15 cellular contexts compared by ENCODE assay signal in the genomic region with DNA sequence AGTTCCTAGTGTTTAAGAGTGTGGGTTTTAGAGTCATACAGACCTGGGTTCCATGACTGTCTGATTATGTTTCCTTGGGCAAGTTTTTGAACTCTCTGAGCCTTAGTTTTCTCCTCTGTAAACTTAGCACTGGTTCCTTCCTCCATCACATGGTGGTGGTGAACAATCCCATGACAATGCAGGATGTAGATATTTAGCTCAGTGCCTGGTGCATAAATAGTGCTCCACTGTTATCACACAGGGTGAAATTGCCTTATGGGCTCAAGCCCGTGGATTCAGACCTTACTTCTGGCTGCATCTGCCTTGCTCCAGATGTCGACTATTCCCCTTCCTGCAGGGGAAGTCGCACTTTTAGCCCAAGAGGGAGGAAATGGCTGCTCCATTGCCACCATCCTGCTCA.
DNase-seq lines count a peak whose midpoint lies in the region; ATAC-seq and TF ChIP-seq lines count a peak whose summit lies in the region.
"Had no signal": no experiment of that assay in that cellular context is flagged by ENCODE, and none has a peak within 500 bp of the region (broad histone marks: within the 10 kb centered on the region; RNA-seq: fewer than 3 reads in every experiment).

No MANE protein-coding gene starts in this region.

- no peak overlapping the region for H3K27ac Mint-ChIP-seq in stimulated activated memory B cell treated with anti-CD40 and anti-IgM and Interleukin-4, amounts not matched to agents 10 μg/mL and 1 μg/mL and 100 μg/mL, for 72 hours
- H3K27ac Mint-ChIP-seq: CD4-positive, CD25-positive, alpha-beta regulatory T cell had no signal

- no peaks in the 10 kb centered on the region for H3K4me1 Mint-ChIP-seq in stimulated activated memory B cell treated with anti-CD40 and anti-IgM and Interleukin-4, amounts not matched to agents 10 μg/mL and 1 μg/mL and 100 μg/mL, for 72 hours
- H3K4me1 Mint-ChIP-seq: CD4-positive, CD25-positive, alpha-beta regulatory T cell; IgD-negative memory B cell had no signal

- H3K9me3 Mint-ChIP-seq in stimulated activated memory B cell treated with anti-CD40 and anti-IgM and Interleukin-4, amounts not matched to agents 10 μg/mL and 1 μg/mL and 100 μg/mL, for 72 hours = peaks cover 13% of the 10 kb centered on the region

- DNase-seq in NCI-H82 (lab: John Stamatoyannopoulos, UW) = peak; percentile 29
- DNase-seq in NCI-H82 treated with DMSO at 0.1 percent for 48 hours (lab: John Stamatoyannopoulos, UW; ENCODE audit: unreplicated experiment) = no peak
- no peak for DNase-seq in RWPE2 (ENCODE audit: low spot score)
- DNase-seq in foreskin melanocyte = peak; percentile 82
- no peak for DNase-seq in NCI-H2171 (lab: John Stamatoyannopoulos, UW)
- DNase-seq: 8988T; AML-193; CD4-positive, CD25-positive, alpha-beta regulatory T cell; DMS79; GM23248; H7 had no signal

- no peak overlapping the region for H3K4me3 ChIP-seq in RWPE2 (ENCODE audit: severe bottlenecking)
- H3K4me3 ChIP-seq: BLaER1 treated with 17β-estradiol and CSF1 and Interleukin-3, amounts not matched to agents 10 nM and 100 nM; GM23248 had no signal

- H3K4me1 ChIP-seq in RWPE2 (ENCODE audit: insufficient read depth, poor library complexity, severe bottlenecking) = peaks cover 47% of the 10 kb centered on the region

- no peaks in the 10 kb centered on the region for H3K36me3 Mint-ChIP-seq in stimulated activated memory B cell treated with anti-CD40 and anti-IgM and Interleukin-4, amounts not matched to agents 10 μg/mL and 1 μg/mL and 100 μg/mL, for 72 hours
- H3K36me3 Mint-ChIP-seq: CD4-positive, CD25-positive, alpha-beta regulatory T cell; IgD-negative memory B cell had no signal

- peak overlapping the region; percentile 95 for H3K27ac ChIP-seq in RWPE2 (ENCODE audit: poor library complexity, severe bottlenecking)
- H3K27ac ChIP-seq: BLaER1 treated with 17β-estradiol and CSF1 and Interleukin-3, amounts not matched to agents 10 nM and 100 nM; GM23248 had no signal

- H3K27me3 Mint-ChIP-seq in stimulated activated memory B cell treated with anti-CD40 and anti-IgM and Interleukin-4, amounts not matched to agents 10 μg/mL and 1 μg/mL and 100 μg/mL, for 72 hours = no peaks in the 10 kb centered on the region
- H3K27me3 Mint-ChIP-seq: CD4-positive, CD25-positive, alpha-beta regulatory T cell had no signal

- no peaks in the 10 kb centered on the region for H3K27me3 ChIP-seq in RWPE2 (ENCODE audit: insufficient read depth, poor library complexity, severe bottlenecking)
- H3K27me3 ChIP-seq: BLaER1 treated with 17β-estradiol and CSF1 and Interleukin-3, amounts not matched to agents 10 nM and 100 nM had no signal

- TF ChIP-seq CTCF in RWPE2 (IDR thresholded peaks at IDR 0.05; ENCODE audit: poor library complexity, severe bottlenecking) = no peak

- no peaks in the 10 kb centered on the region for H3K36me3 ChIP-seq in RWPE2 (ENCODE audit: low read depth)

- no peak overlapping the region for H3K4me3 Mint-ChIP-seq in stimulated activated memory B cell treated with anti-CD40 and anti-IgM and Interleukin-4, amounts not matched to agents 10 μg/mL and 1 μg/mL and 100 μg/mL, for 72 hours
- H3K4me3 Mint-ChIP-seq: CD4-positive, CD25-positive, alpha-beta regulatory T cell; IgD-negative memory B cell had no signal

- H3K9me3 ChIP-seq in RWPE2 (ENCODE audit: severe bottlenecking) = no peaks in the 10 kb centered on the region

- no peak for ATAC-seq in RWPE2 (ENCODE audit: low read depth)
- ATAC-seq in stimulated activated memory B cell treated with anti-CD40 and anti-IgM and Interleukin-4, amounts not matched to agents 10 μg/mL and 1 μg/mL and 100 μg/mL, for 72 hours = no peak
- ATAC-seq in esophagus mucosa = no peak

Comparison
In these comparisons a context has a peak if more than half of its experiments do, and no peak if none do; other contexts are left out.
1. DNase-seq: peak in NCI-H82 (single experiment) and foreskin melanocyte (single experiment); none in NCI-H82 treated with DMSO at 0.1 percent for 48 hours (single experiment), RWPE2 (single experiment) and NCI-H2171 (single experiment).